Comparison of ENCODE assay signal across 29 cellular contexts in the genomic region with DNA sequence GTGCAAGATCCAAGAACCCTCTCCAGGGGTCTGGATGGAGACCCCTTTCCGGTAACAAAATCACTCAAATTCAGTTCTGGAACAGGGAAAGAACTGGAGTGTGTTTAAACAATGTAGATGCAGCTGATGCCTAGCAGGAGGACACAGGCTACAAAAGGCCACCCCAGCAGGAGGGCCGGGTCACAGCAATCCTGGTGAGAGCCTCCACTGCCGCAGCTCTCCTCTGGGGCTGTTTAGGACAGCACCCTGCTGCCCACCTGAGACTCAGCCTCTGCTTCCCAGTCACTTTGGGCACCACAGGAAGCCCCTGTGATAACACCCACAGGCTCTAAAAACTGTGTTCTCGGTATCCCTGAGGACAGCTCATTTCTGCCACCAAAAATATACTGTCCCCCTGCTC.
"Had no signal": no experiment of that assay in that cellular context is flagged by ENCODE, and none has a peak within 500 bp of the region (broad histone marks: within the 10 kb centered on the region; RNA-seq: fewer than 3 reads in every experiment).

No MANE protein-coding gene starts in this region.

- H3K79me2 ChIP-seq: hepatocyte had no signal

- DNase-seq: activated B cell treated with CpG ODN at 0.5 μM for 24 hours; activated CD4-positive, alpha-beta memory T cell treated with anti-CD3 and anti-CD28 coated beads for 36 hours; activated CD4-positive, alpha-beta T cell treated with anti-CD3 and anti-CD28 coated beads for 48 hours; activated CD8-positive, alpha-beta memory T cell treated with anti-CD3 and anti-CD28 coated beads, Interleukin-2, amount 10 ng/mL, durations not matched to agents 7 days and 5 days; activated CD8-positive, alpha-beta memory T cell treated with anti-CD3 and anti-CD28 coated beads, Interleukin-2, amount 50 U/mL, for 4 hours; activated CD8-positive, alpha-beta T cell treated with anti-CD3 and anti-CD28 coated beads, Interleukin-2, amount 10 ng/mL, durations not matched to agents 7 days and 5 days; activated gamma-delta T cell; activated naive CD4-positive, alpha-beta T cell treated with anti-CD3 and anti-CD28 coated beads, Interleukin-2, amount 50 U/mL, for 16 hours; activated naive CD4-positive, alpha-beta T cell treated with Interleukin-2 at 50 U/mL for 16 hours; activated T-cell treated with anti-CD3 and anti-CD28 coated beads, Interleukin-2, amount 50 U/mL, for 24 hours; activated T-cell treated with anti-CD3 and anti-CD28 coated beads, Interleukin-2, amount 50 U/mL, for 72 hours; amniotic stem cell; anterior cingulate cortex; brain microvascular endothelial cell; caudate nucleus; cortex of kidney; dermis blood vessel endothelial cell; effector CD4-positive, alpha-beta T cell; effector memory CD8-positive, alpha-beta T cell; esophagus squamous epithelium; foreskin melanocyte; heart right ventricle; T-helper 2 cell had no signal

- ATAC-seq: activated CD4-positive, CD25-positive, alpha-beta regulatory T cell treated with anti-CD3 and anti-CD28 coated beads, Interleukin-2, amount 50 U/mL, for 24 hours; activated CD8-positive, alpha-beta memory T cell treated with anti-CD3 and anti-CD28 coated beads, Interleukin-2, amount 10 ng/mL, durations not matched to agents 7 days and 5 days; activated CD8-positive, alpha-beta T cell treated with anti-CD3 and anti-CD28 coated beads, Interleukin-2, amount 10 ng/mL, durations not matched to agents 7 days and 5 days; activated T-cell treated with anti-CD3 and anti-CD28 coated beads, Interleukin-2, amount 50 U/mL, for 72 hours; effector memory CD8-positive, alpha-beta T cell; gastroesophageal sphincter; heart right ventricle had no signal

- H3K27ac Mint-ChIP-seq: activated B cell treated with CpG ODN at 0.5 μM for 24 hours; activated CD4-positive, alpha-beta memory T cell treated with anti-CD3 and anti-CD28 coated beads for 36 hours; activated CD8-positive, alpha-beta memory T cell treated with anti-CD3 and anti-CD28 coated beads, Interleukin-2, amount 10 ng/mL, durations not matched to agents 7 days and 5 days; activated CD8-positive, alpha-beta T cell treated with anti-CD3 and anti-CD28 coated beads, Interleukin-2, amount 10 ng/mL, durations not matched to agents 7 days and 5 days; activated naive CD8-positive, alpha-beta T cell; activated T-cell treated with anti-CD3 and anti-CD28 coated beads, Interleukin-2, amount 50 U/mL, for 24 hours; activated T-cell treated with anti-CD3 and anti-CD28 coated beads, Interleukin-2, amount 50 U/mL, for 72 hours; effector memory CD8-positive, alpha-beta T cell had no signal

- H3K4me1 Mint-ChIP-seq: activated B cell treated with CpG ODN at 0.5 μM for 24 hours; activated CD8-positive, alpha-beta memory T cell treated with anti-CD3 and anti-CD28 coated beads, Interleukin-2, amount 10 ng/mL, durations not matched to agents 7 days and 5 days had no signal

- H3K27me3 ChIP-seq: brain microvascular endothelial cell, esophagus squamous epithelium, gastroesophageal sphincter, heart right ventricle, hepatocyte had no signal

- H3K4me2 ChIP-seq: hepatocyte had no signal

- H2AFZ ChIP-seq: hepatocyte had no signal

- H3K36me3 ChIP-seq: brain microvascular endothelial cell, esophagus squamous epithelium, gastroesophageal sphincter, heart right ventricle had no signal

- H3K4me1 ChIP-seq: gastroesophageal sphincter, heart right ventricle had no signal

- H3K4me3 Mint-ChIP-seq: activated B cell treated with CpG ODN at 0.5 μM for 24 hours; activated CD4-positive, alpha-beta memory T cell treated with anti-CD3 and anti-CD28 coated beads for 36 hours; activated CD8-positive, alpha-beta memory T cell treated with anti-CD3 and anti-CD28 coated beads, Interleukin-2, amount 10 ng/mL, durations not matched to agents 7 days and 5 days; activated CD8-positive, alpha-beta T cell treated with anti-CD3 and anti-CD28 coated beads, Interleukin-2, amount 10 ng/mL, durations not matched to agents 7 days and 5 days; activated naive CD8-positive, alpha-beta T cell; activated T-cell treated with anti-CD3 and anti-CD28 coated beads, Interleukin-2, amount 50 U/mL, for 24 hours; activated T-cell treated with anti-CD3 and anti-CD28 coated beads, Interleukin-2, amount 50 U/mL, for 72 hours; effector memory CD8-positive, alpha-beta T cell had no signal

- H3K27ac ChIP-seq: brain microvascular endothelial cell, epithelial cell of prostate, esophagus squamous epithelium, gastroesophageal sphincter, heart right ventricle, hepatocyte, VCaP had no signal

- H3K9me3 ChIP-seq: esophagus squamous epithelium, gastroesophageal sphincter, heart right ventricle had no signal

- H3K9me3 Mint-ChIP-seq: activated B cell treated with CpG ODN at 0.5 μM for 24 hours; activated CD4-positive, alpha-beta memory T cell treated with anti-CD3 and anti-CD28 coated beads for 36 hours; activated T-cell treated with anti-CD3 and anti-CD28 coated beads, Interleukin-2, amount 50 U/mL, for 24 hours had no signal

- H3K36me3 Mint-ChIP-seq: activated CD4-positive, alpha-beta memory T cell treated with anti-CD3 and anti-CD28 coated beads for 36 hours; activated CD8-positive, alpha-beta memory T cell treated with anti-CD3 and anti-CD28 coated beads, Interleukin-2, amount 10 ng/mL, durations not matched to agents 7 days and 5 days; activated naive CD8-positive, alpha-beta T cell had no signal

- H3K27me3 Mint-ChIP-seq: activated B cell treated with CpG ODN at 0.5 μM for 24 hours; activated CD4-positive, alpha-beta memory T cell treated with anti-CD3 and anti-CD28 coated beads for 36 hours; activated CD8-positive, alpha-beta memory T cell treated with anti-CD3 and anti-CD28 coated beads, Interleukin-2, amount 10 ng/mL, durations not matched to agents 7 days and 5 days; effector memory CD8-positive, alpha-beta T cell had no signal

- H3K4me3 ChIP-seq: esophagus squamous epithelium, gastroesophageal sphincter, heart right ventricle, hepatocyte had no signal
